Comparison of ENCODE assay signal across 19 cellular contexts in genomic region chr6:116902634-116903033, GRCh38. TPM values are rescaled to one million over a fixed set of nuclear protein-coding genes. Genes with fewer than 3 reads are reported as not detected.
DNase-seq lines count a peak whose midpoint lies in the region; ATAC-seq and TF ChIP-seq lines count a peak whose summit lies in the region.
"Had no signal": no experiment of that assay in that cellular context is flagged by ENCODE, and none has a peak within 500 bp of the region (broad histone marks: within the 10 kb centered on the region; RNA-seq: fewer than 3 reads in every experiment).

No MANE protein-coding gene starts in this region.

- H3K9me3 ChIP-seq in uterus: no peaks in the 10 kb centered on the region
- H3K9me3 ChIP-seq: A549, BE2C, HAP-1 had no signal

- no peaks in the 10 kb centered on the region for H3K36me3 ChIP-seq in uterus
- H3K36me3 ChIP-seq: BE2C; BLaER1 treated with 17β-estradiol and CSF1 and Interleukin-3, amounts not matched to agents 10 nM and 100 nM; HAP-1 had no signal

- no peaks in the 10 kb centered on the region for H3K27me3 ChIP-seq in uterus
- H3K27me3 ChIP-seq: BE2C; BLaER1 treated with 17β-estradiol and CSF1 and Interleukin-3, amounts not matched to agents 10 nM and 100 nM had no signal

- TF ChIP-seq CTCF in VCaP (conservative IDR thresholded peaks at IDR 0.05) (no peak), mesothelial cell of epicardium (IDR thresholded peaks at IDR 0.05; ENCODE audit: unreplicated experiment) (no peak), uterus (IDR thresholded peaks at IDR 0.05) (no peak)

- no peak for TF ChIP-seq POLR2A in uterus (IDR thresholded peaks at IDR 0.05)

- intact Hi-C loops in uterus (cut with DNase I; ENCODE audit: low total_unique reads): no loop called here

- H3K27ac ChIP-seq in VCaP: peak overlapping the region; percentile 63
- H3K27ac ChIP-seq in uterus: no peak overlapping the region
- H3K27ac ChIP-seq: A549; BLaER1 treated with 17β-estradiol and CSF1 and Interleukin-3, amounts not matched to agents 10 nM and 100 nM had no signal

- H3K9me3 Mint-ChIP-seq in mesothelial cell of epicardium: peaks cover 45% of the 10 kb centered on the region

- ATAC-seq in HG03354 (IDR thresholded peaks at IDR 0.05; ENCODE audit: poor library complexity, severe bottlenecking, unreplicated experiment): no peak
- ATAC-seq: A549 had no signal

- H3K4me1 Mint-ChIP-seq in mesothelial cell of epicardium: peaks cover 13% of the 10 kb centered on the region
- H3K4me1 Mint-ChIP-seq: CD14-positive monocyte; CD8-positive, alpha-beta memory T cell had no signal

- H3K4me1 ChIP-seq in uterus: no peaks in the 10 kb centered on the region
- H3K4me1 ChIP-seq: A549; BE2C; BLaER1 treated with 17β-estradiol and CSF1 and Interleukin-3, amounts not matched to agents 10 nM and 100 nM; HAP-1 had no signal

- no peak overlapping the region for H3K4me3 ChIP-seq in uterus
- H3K4me3 ChIP-seq: A549; BLaER1 treated with 17β-estradiol and CSF1 and Interleukin-3, amounts not matched to agents 10 nM and 100 nM; HAP-1 had no signal

- DNase-seq in HT-29 (ENCODE audit: low spot score) (peak; percentile 30), mesothelial cell of epicardium (ENCODE audit: low spot score in 2 of 2, unreplicated experiment in 2 of 2) (no peak), COLO829 (ENCODE audit: low spot score) (no peak), uterus (no peak)
- DNase-seq: 8988T; ACHN; AML-193; BE2C; CD4-positive, alpha-beta T cell; CD8-positive, alpha-beta memory T cell; DMS153; DND-41; GOT3 had no signal

- no peaks in the 10 kb centered on the region for H3K27me3 Mint-ChIP-seq in mesothelial cell of epicardium (ENCODE audit: low read depth)
- H3K27me3 Mint-ChIP-seq: CD4-positive, alpha-beta T cell; CD8-positive, alpha-beta memory T cell had no signal

- no peak overlapping the region for H3K4me3 Mint-ChIP-seq in mesothelial cell of epicardium
- H3K4me3 Mint-ChIP-seq: CD14-positive monocyte; CD4-positive, alpha-beta T cell; CD8-positive, alpha-beta memory T cell had no signal

- peak overlapping the region; percentile 79 for H3K27ac Mint-ChIP-seq in mesothelial cell of epicardium
- H3K27ac Mint-ChIP-seq: CD14-positive monocyte; CD4-positive, alpha-beta T cell had no signal

- peaks cover 41% of the 10 kb centered on the region for H3K36me3 Mint-ChIP-seq in mesothelial cell of epicardium
- H3K36me3 Mint-ChIP-seq: CD14-positive monocyte; CD8-positive, alpha-beta memory T cell had no signal

RNA-seq across cellular contexts. Expression of gene RFX6, which starts 25.6 kb away (rescaled TPM):
- total RNA-seq in HT-29 (2014; rRNA removed; shearing (Covaris generic)): 0.13 and 0.23 TPM in 2 replicates
- total RNA-seq in mesothelial cell of epicardium: 3.4 to 4.0 TPM (median 3.8 TPM) in 3 replicates
- not detected for total RNA-seq in uterus
- total RNA-seq: CD4-positive, alpha-beta T cell; CD8-positive, alpha-beta memory T cell had no signal
